Comparison of ENCODE assay signal across 1 cellular context in the genomic region with DNA sequence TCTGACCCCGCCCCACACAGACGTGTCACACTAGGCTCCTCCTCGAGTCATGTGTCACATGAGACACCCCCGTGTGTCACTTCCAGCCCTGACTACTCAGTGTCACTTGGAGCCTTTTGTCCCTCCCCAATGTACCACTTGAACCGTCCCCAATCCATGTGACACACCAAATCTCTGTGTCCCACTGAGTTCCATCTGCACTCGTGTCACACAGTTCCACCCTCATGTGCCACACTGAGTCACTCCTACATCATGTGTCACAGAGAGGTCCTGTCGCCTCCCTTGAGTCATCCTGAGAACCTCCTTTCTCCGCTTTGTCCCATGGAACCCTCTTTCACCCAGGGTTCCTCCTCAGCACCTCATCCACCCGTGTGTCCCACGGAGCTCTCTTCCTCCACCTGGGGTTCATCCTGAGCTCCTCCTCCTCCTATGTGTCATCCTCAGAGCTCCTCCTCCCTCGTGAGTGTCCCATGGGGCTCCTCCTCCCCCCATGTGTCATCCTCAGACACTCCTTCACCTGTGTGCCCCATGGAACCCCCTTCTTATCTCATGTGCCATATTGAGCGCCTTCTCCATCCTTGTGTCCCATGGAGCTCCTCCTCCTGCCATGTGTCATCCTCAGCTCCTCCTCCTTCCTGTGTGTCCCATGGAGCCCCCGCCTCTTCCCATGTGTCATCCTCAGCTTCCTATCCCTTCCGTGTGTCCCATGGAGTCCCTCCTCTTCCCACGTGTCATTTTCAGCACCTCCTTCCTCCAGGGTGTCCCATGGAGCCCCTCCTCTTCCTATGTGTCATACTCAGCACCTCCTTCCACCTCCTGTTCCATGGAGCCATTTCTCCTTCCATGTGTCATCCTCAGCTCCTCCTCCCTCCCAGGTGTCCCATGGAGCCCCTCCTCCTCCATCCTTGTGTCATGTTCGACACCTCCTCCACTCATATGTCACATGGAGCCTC.
TF ChIP-seq lines count a peak whose summit lies in the region.

No MANE protein-coding gene starts in this region.

TF ChIP-seq in H1, 55 proteins besides CTCF, POLR2A, EP300 and RAD21:
- no peak for TF ChIP-seq TAF1 (IDR thresholded peaks at IDR 0.05; ENCODE audit: low read depth, low read length)
- no peak for TF ChIP-seq JUN (IDR thresholded peaks at IDR 0.05; ENCODE audit: low read depth, low read length)
- no peak for TF ChIP-seq POLR2AphosphoS5 (IDR thresholded peaks at IDR 0.05; ENCODE audit: low read depth, low read length)
- TF ChIP-seq SIX5 (IDR thresholded peaks at IDR 0.05; ENCODE audit: low read depth, low read length), result no peak
- no peak for TF ChIP-seq KDM1A (IDR thresholded peaks at IDR 0.05; ENCODE audit: borderline replicate concordance, low read length)
- no peak for TF ChIP-seq CREB1 (IDR thresholded peaks at IDR 0.05)
- TF ChIP-seq CHD2 (IDR thresholded peaks at IDR 0.05; ENCODE audit: low read length), result no peak
- no peak for TF ChIP-seq JUND (IDR thresholded peaks at IDR 0.05; ENCODE audit: low read length)
- no peak for TF ChIP-seq RXRA (IDR thresholded peaks at IDR 0.05; ENCODE audit: insufficient read depth, low read depth, low read length)
- no peak for TF ChIP-seq SUZ12 (IDR thresholded peaks at IDR 0.05; ENCODE audit: low read length)
- no peak for TF ChIP-seq HDAC6 (IDR thresholded peaks at IDR 0.05; ENCODE audit: low read depth, low read length)
- TF ChIP-seq ZNF274 (IDR thresholded peaks at IDR 0.05; ENCODE audit: borderline replicate concordance, extremely low read depth, low read length), result no peak
- no peak for TF ChIP-seq TEAD4 (IDR thresholded peaks at IDR 0.05; ENCODE audit: low read depth, low read length)
- TF ChIP-seq, protein P1, sequence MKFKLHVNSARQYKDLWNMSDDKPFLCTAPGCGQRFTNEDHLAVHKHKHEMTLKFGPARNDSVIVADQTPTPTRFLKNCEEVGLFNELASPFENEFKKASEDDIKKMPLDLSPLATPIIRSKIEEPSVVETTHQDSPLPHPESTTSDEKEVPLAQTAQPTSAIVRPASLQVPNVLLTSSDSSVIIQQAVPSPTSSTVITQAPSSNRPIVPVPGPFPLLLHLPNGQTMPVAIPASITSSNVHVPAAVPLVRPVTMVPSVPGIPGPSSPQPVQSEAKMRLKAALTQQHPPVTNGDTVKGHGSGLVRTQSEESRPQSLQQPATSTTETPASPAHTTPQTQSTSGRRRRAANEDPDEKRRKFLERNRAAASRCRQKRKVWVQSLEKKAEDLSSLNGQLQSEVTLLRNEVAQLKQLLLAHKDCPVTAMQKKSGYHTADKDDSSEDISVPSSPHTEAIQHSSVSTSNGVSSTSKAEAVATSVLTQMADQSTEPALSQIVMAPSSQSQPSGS (IDR thresholded peaks at IDR 0.05; ENCODE audit: low read length), result no peak
- no peak for TF ChIP-seq HDAC2 (IDR thresholded peaks at IDR 0.05; ENCODE audit: borderline replicate concordance in 1 of 2, low read depth in 2 of 2, low read length in 2 of 2)
- no peak for TF ChIP-seq RBBP5 (IDR thresholded peaks at IDR 0.05; ENCODE audit: borderline replicate concordance, low read depth, low read length)
- no peak for TF ChIP-seq SP2 (IDR thresholded peaks at IDR 0.05; ENCODE audit: low read length)
- no peak for TF ChIP-seq CHD1 (IDR thresholded peaks at IDR 0.05; ENCODE audit: low read depth, low read length)
- no peak for TF ChIP-seq EZH2 (IDR thresholded peaks at IDR 0.05; ENCODE audit: low read depth, low read length, severe bottlenecking)
- TF ChIP-seq RFX5 (IDR thresholded peaks at IDR 0.05; ENCODE audit: borderline replicate concordance, low read depth, low read length), result no peak
